8 cellular contexts compared by ENCODE assay signal in the genomic region with DNA sequence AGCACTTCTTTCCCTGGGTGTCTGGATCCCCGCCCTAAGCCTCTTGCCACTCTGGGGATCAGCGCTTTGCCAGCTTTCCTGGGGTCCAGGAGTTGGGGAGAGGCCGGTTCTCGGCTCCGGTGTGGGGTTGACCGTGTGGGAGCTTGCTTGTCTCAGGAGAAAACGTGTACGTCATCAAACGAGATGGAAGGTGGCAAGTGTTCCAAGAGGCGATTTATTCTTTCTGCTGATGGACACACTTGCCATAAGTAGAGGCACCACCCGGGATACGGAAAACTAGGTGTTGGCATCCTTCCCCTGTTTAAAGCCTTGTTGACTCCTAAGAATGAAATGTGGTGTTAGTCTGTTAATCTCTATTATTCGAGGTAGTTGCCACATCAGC. TPM values are rescaled to one million over a fixed set of nuclear protein-coding genes. Genes with fewer than 3 reads are reported as not detected.
DNase-seq lines count a peak whose midpoint lies in the region; ATAC-seq, FAIRE-seq and TF ChIP-seq lines count a peak whose summit lies in the region.

No MANE protein-coding gene starts in this region.

- TF ChIP-seq EP300 in HepG2 (IDR thresholded peaks at IDR 0.05; ENCODE audit: low read depth in 2 of 2, low read length in 2 of 2) (no peak), HepG2 (CRISPR knock-in tag; IDR thresholded peaks at IDR 0.05; ENCODE audit: borderline replicate concordance) (no peak), tibial nerve (IDR thresholded peaks at IDR 0.05) (no peak)

- intact Hi-C loops in HepG2 (cut with micrococcal nuclease; ENCODE audit: unreplicated experiment) = loop anchor here (5.0 kb wide), 1 partner anchor 62 kb away; the partner anchor contains the start of gene LCTL

- peak overlapping the region; percentile 16 for H2AFZ ChIP-seq in HepG2 (ENCODE audit: low read length)

- H3K4me3 ChIP-seq in HepG2 (replicated peaks in 1 of 3; ENCODE audit: insufficient read depth in 1 of 3, low read depth in 2 of 3, low read length in 3 of 3) (peak overlapping the region; percentile 69 to 100 (median 88)), tibial nerve (peak overlapping the region; percentile 74 to 97 (median 82))

- TSS peak; percentile 86 for BruUV-seq in HepG2 (replicated peaks; lab: Mats Ljungman, UMichigan)

- H4K20me1 ChIP-seq in HepG2 (ENCODE audit: insufficient read depth, low read length) = peaks cover 27% of the 10 kb centered on the region

- TF ChIP-seq RAD21 in HepG2 (CRISPR knock-in tag; IDR thresholded peaks at IDR 0.05) = no peak

- peak overlapping the region; percentile 89 for H3K27ac ChIP-seq in HepG2 (ENCODE audit: extremely low read length, insufficient read depth, low read length)
- H3K27ac ChIP-seq in tibial nerve = peak overlapping the region; percentile 82 to 95 (median 92)

- in situ Hi-C loops in HepG2 (cut with HindIII; ENCODE audit: extremely low pct_ligation_motif_present, low pct_unique_long_range_greater_than_20kb) = no loop called here

- DNase-seq in amniotic epithelial cell (ENCODE audit: low read depth) (peak; percentile 55), HepG2 (ENCODE audit: low spot score) (no peak), tibial nerve (ENCODE audit: low spot score in 2 of 2) (no peak)

- H3K27me3 ChIP-seq in HepG2 (ENCODE audit: control insufficient read depth in 1 of 2, insufficient read depth in 2 of 2, low read length in 2 of 2) = peaks cover 0 to 5% of the 10 kb centered on the region in 2 experiments; a peak in 1 of 5 replicates
- no peaks in the 10 kb centered on the region for H3K27me3 ChIP-seq in tibial nerve

- peak overlapping the region; percentile 93 for H3K4me2 ChIP-seq in HepG2 (ENCODE audit: low read depth, low read length)

- H3K79me2 ChIP-seq in HepG2 (ENCODE audit: insufficient read depth, low read length) = peaks cover 55% of the 10 kb centered on the region

- ATAC-seq in GM18505 (IDR thresholded peaks at IDR 0.05; ENCODE audit: unreplicated experiment) (peak; percentile 25), HG03139 (IDR thresholded peaks at IDR 0.05; ENCODE audit: unreplicated experiment) (peak; percentile 5), HepG2 (no peak), GM21717 (IDR thresholded peaks at IDR 0.05; ENCODE audit: unreplicated experiment) (no peak), HG03025 (IDR thresholded peaks at IDR 0.05; ENCODE audit: low FRiP score, unreplicated experiment) (no peak), GM19324 (IDR thresholded peaks at IDR 0.05; ENCODE audit: low FRiP score, unreplicated experiment) (no peak)

- no peaks in the 10 kb centered on the region for H3K9me3 ChIP-seq in HepG2 (ENCODE audit: low read length)
- no peaks in the 10 kb centered on the region for H3K9me3 ChIP-seq in tibial nerve

- peak overlapping the region; percentile 96 for H3K9ac ChIP-seq in HepG2 (ENCODE audit: insufficient read depth, low read depth, low read length)

- FAIRE-seq in HepG2 (lab: Jason Lieb, UNC) = no peak

- POLR2A ChIA-PET in HepG2 (lab: Yijun Ruan, JAX) = interaction anchor here (0.6 to 1.4 kb wide), 22 partner anchors 8 to 1801 kb away, joined by 3 to 13 read pairs (median 4); partner anchors contain the start of genes LCTL, MAP2K1, RAB11A and SNAPC5

- TF ChIP-seq CTCF in HepG2 (CRISPR knock-in tag; IDR thresholded peaks at IDR 0.05) = no peak
- no peak for TF ChIP-seq CTCF in tibial nerve (IDR thresholded peaks at IDR 0.05)

- TF ChIP-seq POLR2A in GM18505 (IDR thresholded peaks at IDR 0.05; ENCODE audit: borderline replicate concordance, extremely low read depth, insufficient read depth, insufficient read length) (no peak), HepG2 (IDR thresholded peaks at IDR 0.05; ENCODE audit: insufficient read depth in 1 of 2, low read depth in 2 of 2, low read length in 2 of 2) (no peak), tibial nerve (IDR thresholded peaks at IDR 0.05) (no peak)

- WGBS in HepG2 (ENCODE audit: low lambda C conversion rate) = 2% methylated on average over 13 of the region's 13 CpGs
- 0% methylated on average over 12 to 13 of the region's 13 CpGs for WGBS in tibial nerve, 2 donors

- H3K4me1 ChIP-seq in HepG2 (ENCODE audit: insufficient read depth, low read length) (peaks cover 47% of the 10 kb centered on the region), tibial nerve (peaks cover 0 to 37% (median 16%) of the 10 kb centered on the region in 4 donors)

- H3K36me3 ChIP-seq in HepG2 (replicated peaks in 1 of 2; ENCODE audit: control insufficient read depth in 1 of 2, insufficient read depth in 2 of 2, low read length in 2 of 2) = peaks cover 4 to 28% of the 10 kb centered on the region in 2 experiments; a peak in 4 of 5 replicates
- H3K36me3 ChIP-seq in tibial nerve = peaks cover 3 to 34% (median 12%) of the 10 kb centered on the region in 3 donors

- CTCF ChIA-PET in HepG2 (lab: Yijun Ruan, JAX; ENCODE audit: low intra/inter-chr PET ratio, low total read pairs) = no interaction called here

RNA-seq across cellular contexts. Expression of gene ZWILCH, which starts 0.3 kb away (rescaled TPM):
- total RNA-seq in HepG2 (2016; rRNA removed; fragmentation: Illumina TruSeq; extraction: Trizol) (27.8 and 44.6 TPM in 2 replicates), tibial nerve (1 to 10 TPM; 4.1 to 5.5 (median 4.2) TPM)
- 21.2 and 22.9 TPM in 2 replicates for total RNA-seq in HepG2 (2016; cell fraction: cytosol; rRNA removed; fragmentation: Illumina TruSeq; extraction: Trizol; ENCODE audit: low read depth)
- 26.2 and 47.7 TPM in 2 replicates for total RNA-seq in HepG2 (2016; cell fraction: insoluble cytoplasmic fraction; rRNA removed; fragmentation: Illumina TruSeq; extraction: Trizol)
- total RNA-seq in HepG2 (2016; cell fraction: membrane; rRNA removed; fragmentation: Illumina TruSeq; extraction: Trizol) = 14.1 and 15.5 TPM in 2 replicates
- total RNA-seq in HepG2 (2016; cell fraction: nucleus; rRNA removed; fragmentation: Illumina TruSeq; extraction: Trizol) = 19.8 and 20.1 TPM in 2 replicates
- 6.9 and 9.5 TPM in 2 replicates for polyA plus RNA-seq in HepG2 (2011; rRNA removed)
- 2.9 and 4.0 TPM in 2 replicates for polyA plus RNA-seq in HepG2 (2011; cell fraction: cytosol; rRNA removed)
- polyA plus RNA-seq in HepG2 (2011; cell fraction: nucleus; rRNA removed) = 3.8 and 6.9 TPM in 2 replicates
- polyA plus RNA-seq in HepG2 (2012) = 5.2 and 10.2 TPM in 2 replicates
- 1.7 and 1.9 TPM in 2 replicates for polyA plus RNA-seq in HepG2 (2016; cell fraction: cytosol; fragmentation: Illumina TruSeq; extraction: Trizol; ENCODE audit: low read depth)
- 35.0 and 37.1 TPM in 2 replicates for polyA plus RNA-seq in HepG2 (2016; cell fraction: insoluble cytoplasmic fraction; fragmentation: Illumina TruSeq; extraction: Trizol; ENCODE audit: low read depth)
- 5.2 and 8.1 TPM in 2 replicates for polyA plus RNA-seq in HepG2 (2016; cell fraction: membrane; fragmentation: Illumina TruSeq; extraction: Trizol; ENCODE audit: low read depth)
- polyA plus RNA-seq in HepG2 (2016; cell fraction: nucleus; fragmentation: Illumina TruSeq; extraction: Trizol; ENCODE audit: insufficient read depth, low read depth) = 21.1 and 23.2 TPM in 2 replicates
- 11.7 and 60.8 TPM in 2 replicates for polyA minus RNA-seq in HepG2 (2011; rRNA and poly(A)+ RNA removed; ENCODE audit: low replicate concordance)
- polyA minus RNA-seq in HepG2 (2011; cell fraction: cytosol; rRNA and poly(A)+ RNA removed) = 5.7 and 6.9 TPM in 2 replicates
- 11.2 and 12.8 TPM in 2 replicates for polyA minus RNA-seq in HepG2 (2011; cell fraction: nucleus; rRNA and poly(A)+ RNA removed)

RNA-seq across cellular contexts. Expression of gene RPL4, which starts 0.8 kb away (rescaled TPM):
- total RNA-seq in HepG2 (2016; rRNA removed; fragmentation: Illumina TruSeq; extraction: Trizol) = 3,630 and 4,972 TPM in 2 replicates
- total RNA-seq in HepG2 (2016; cell fraction: cytosol; rRNA removed; fragmentation: Illumina TruSeq; extraction: Trizol; ENCODE audit: low read depth) = 1,158 and 1,199 TPM in 2 replicates
- 3,592 and 4,979 TPM in 2 replicates for total RNA-seq in HepG2 (2016; cell fraction: insoluble cytoplasmic fraction; rRNA removed; fragmentation: Illumina TruSeq; extraction: Trizol)
- total RNA-seq in HepG2 (2016; cell fraction: membrane; rRNA removed; fragmentation: Illumina TruSeq; extraction: Trizol) = 7,983 and 8,792 TPM in 2 replicates
- total RNA-seq in HepG2 (2016; cell fraction: nucleus; rRNA removed; fragmentation: Illumina TruSeq; extraction: Trizol) = 1,360 and 1,490 TPM in 2 replicates
- 3,960 and 4,467 TPM in 2 replicates for polyA plus RNA-seq in HepG2 (2011; rRNA removed)
- 5,248 and 5,827 TPM in 2 replicates for polyA plus RNA-seq in HepG2 (2011; cell fraction: cytosol; rRNA removed)
- 1,317 and 1,448 TPM in 2 replicates for polyA plus RNA-seq in HepG2 (2011; cell fraction: nucleus; rRNA removed)
- 3,526 and 4,575 TPM in 2 replicates for polyA plus RNA-seq in HepG2 (2012)
- polyA plus RNA-seq in HepG2 (2016; cell fraction: cytosol; fragmentation: Illumina TruSeq; extraction: Trizol; ENCODE audit: low read depth) = 4,015 and 4,840 TPM in 2 replicates
- polyA plus RNA-seq in HepG2 (2016; cell fraction: insoluble cytoplasmic fraction; fragmentation: Illumina TruSeq; extraction: Trizol; ENCODE audit: low read depth) = 4,603 and 4,764 TPM in 2 replicates
- 7,818 and 8,825 TPM in 2 replicates for polyA plus RNA-seq in HepG2 (2016; cell fraction: membrane; fragmentation: Illumina TruSeq; extraction: Trizol; ENCODE audit: low read depth)
- 2,081 and 2,237 TPM in 2 replicates for polyA plus RNA-seq in HepG2 (2016; cell fraction: nucleus; fragmentation: Illumina TruSeq; extraction: Trizol; ENCODE audit: insufficient read depth, low read depth)
- 4,301 and 6,437 TPM in 2 replicates for polyA minus RNA-seq in HepG2 (2011; rRNA and poly(A)+ RNA removed; ENCODE audit: low replicate concordance)
- 1,474 and 1,645 TPM in 2 replicates for polyA minus RNA-seq in HepG2 (2011; cell fraction: cytosol; rRNA and poly(A)+ RNA removed)
- polyA minus RNA-seq in HepG2 (2011; cell fraction: nucleus; rRNA and poly(A)+ RNA removed) = 662 and 844 TPM in 2 replicates
- total RNA-seq in tibial nerve = 1,000 to 10,000 TPM; 1,198 to 2,364 (median 2,009) TPM

RNA-seq across cellular contexts. Expression of gene SNAPC5, which starts 7.9 kb away (rescaled TPM):
- 36.2 and 49.3 TPM in 2 replicates for total RNA-seq in HepG2 (2016; rRNA removed; fragmentation: Illumina TruSeq; extraction: Trizol)
- total RNA-seq in HepG2 (2016; cell fraction: cytosol; rRNA removed; fragmentation: Illumina TruSeq; extraction: Trizol; ENCODE audit: low read depth) = 30.3 and 42.4 TPM in 2 replicates
- total RNA-seq in HepG2 (2016; cell fraction: insoluble cytoplasmic fraction; rRNA removed; fragmentation: Illumina TruSeq; extraction: Trizol) = 39.3 and 50.4 TPM in 2 replicates
- 47.2 and 52.6 TPM in 2 replicates for total RNA-seq in HepG2 (2016; cell fraction: membrane; rRNA removed; fragmentation: Illumina TruSeq; extraction: Trizol)
- total RNA-seq in HepG2 (2016; cell fraction: nucleus; rRNA removed; fragmentation: Illumina TruSeq; extraction: Trizol) = 21.5 and 24.4 TPM in 2 replicates
- 13.4 and 14.8 TPM in 2 replicates for polyA plus RNA-seq in HepG2 (2011; rRNA removed)
- 18.1 and 19.5 TPM in 2 replicates for polyA plus RNA-seq in HepG2 (2011; cell fraction: cytosol; rRNA removed)
- polyA plus RNA-seq in HepG2 (2011; cell fraction: nucleus; rRNA removed) = 8.6 and 9.4 TPM in 2 replicates
- 20.4 and 21.1 TPM in 2 replicates for polyA plus RNA-seq in HepG2 (2012)
- 30.8 and 41.9 TPM in 2 replicates for polyA plus RNA-seq in HepG2 (2016; cell fraction: cytosol; fragmentation: Illumina TruSeq; extraction: Trizol; ENCODE audit: low read depth)
- 48.6 and 53.3 TPM in 2 replicates for polyA plus RNA-seq in HepG2 (2016; cell fraction: insoluble cytoplasmic fraction; fragmentation: Illumina TruSeq; extraction: Trizol; ENCODE audit: low read depth)
- polyA plus RNA-seq in HepG2 (2016; cell fraction: membrane; fragmentation: Illumina TruSeq; extraction: Trizol; ENCODE audit: low read depth) = 34.8 and 48.0 TPM in 2 replicates
- 30.6 TPM in 2 replicates for polyA plus RNA-seq in HepG2 (2016; cell fraction: nucleus; fragmentation: Illumina TruSeq; extraction: Trizol; ENCODE audit: insufficient read depth, low read depth)
- 3.6 and 18.9 TPM in 2 replicates for polyA minus RNA-seq in HepG2 (2011; rRNA and poly(A)+ RNA removed; ENCODE audit: low replicate concordance)
- 5.8 and 8.1 TPM in 2 replicates for polyA minus RNA-seq in HepG2 (2011; cell fraction: cytosol; rRNA and poly(A)+ RNA removed)
- 11.3 and 17.2 TPM in 2 replicates for polyA minus RNA-seq in HepG2 (2011; cell fraction: nucleus; rRNA and poly(A)+ RNA removed)
- 10 to 100 TPM; 12.7 to 25.8 (median 20.9) TPM for total RNA-seq in tibial nerve

Comparison
In these comparisons a context has a peak if more than half of its experiments do, and no peak if none do; other contexts are left out.
1. ATAC-seq: peak in GM18505 (single experiment) and HG03139 (single experiment); none in HepG2 (single experiment), GM21717 (single experiment), HG03025 (single experiment) and GM19324 (single experiment).